In the genomic region with DNA sequence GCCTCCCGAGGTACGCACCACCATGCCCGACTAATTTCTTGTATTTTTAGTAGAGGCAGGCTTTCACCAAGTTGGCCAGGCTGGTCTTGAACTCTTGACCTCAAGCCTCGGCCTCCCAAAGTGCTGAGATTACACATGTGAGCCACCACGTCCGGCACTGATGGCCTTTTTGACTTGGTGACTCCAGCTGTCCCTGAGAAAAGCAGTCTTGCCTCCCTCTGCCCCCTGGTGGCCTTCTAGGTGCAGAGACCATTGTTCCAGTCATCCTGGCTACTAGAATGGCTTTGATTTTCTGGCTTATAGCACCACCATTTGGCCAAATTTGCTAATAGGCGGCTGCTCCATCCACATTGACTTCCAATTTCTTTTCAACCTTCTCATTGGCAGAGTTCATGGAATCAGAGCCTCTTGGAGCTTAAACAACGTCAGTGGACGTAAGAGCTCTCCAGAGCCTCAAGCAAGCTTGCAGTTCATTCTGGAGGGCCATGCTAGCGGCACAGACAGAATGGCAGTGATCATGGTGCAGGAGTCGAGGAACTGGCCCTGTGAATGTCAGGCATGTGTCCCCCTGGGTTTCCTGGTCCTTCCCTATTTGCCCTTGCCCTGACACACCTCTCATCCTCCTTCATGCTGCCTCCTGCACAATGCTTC, we compare ENCODE assay signal across 8 cellular contexts. TPM values are rescaled to one million over a fixed set of nuclear protein-coding genes. Genes with fewer than 3 reads are reported as not detected.
DNase-seq lines count a peak whose midpoint lies in the region; FAIRE-seq and TF ChIP-seq lines count a peak whose summit lies in the region.

No MANE protein-coding gene starts in this region.

- WGBS in endodermal cell (ENCODE audit: insufficient coverage in 1 of 2, insufficient read length in 1 of 2), 2 experiments: 25 to 40% methylated on average over 11 of the region's 11 CpGs

- H3K4me1 Mint-ChIP-seq in endodermal cell: peaks cover 31% of the 10 kb centered on the region
- peaks cover 43% of the 10 kb centered on the region for H3K4me1 Mint-ChIP-seq in mesothelial cell of epicardium

- peak; percentile 100 for TF ChIP-seq CTCF in endodermal cell (conservative IDR thresholded peaks at IDR 0.05)
- peak; percentile 96 for TF ChIP-seq CTCF in mesothelial cell of epicardium (IDR thresholded peaks at IDR 0.05; ENCODE audit: unreplicated experiment)

- no peaks in the 10 kb centered on the region for H3K27me3 ChIP-seq in NT2/D1 (ENCODE audit: insufficient read depth, insufficient read length)
- H3K27me3 ChIP-seq in endodermal cell (ENCODE audit: control insufficient read depth, insufficient read depth, low read length, poor library complexity, severe bottlenecking): no peaks in the 10 kb centered on the region

- no peaks in the 10 kb centered on the region for H3K9me3 Mint-ChIP-seq in endodermal cell
- no peaks in the 10 kb centered on the region for H3K9me3 Mint-ChIP-seq in mesothelial cell of epicardium

- H3K27me3 Mint-ChIP-seq in endodermal cell (ENCODE audit: insufficient read depth) (no peaks in the 10 kb centered on the region), mesothelial cell of epicardium (ENCODE audit: low read depth) (no peaks in the 10 kb centered on the region)

- H3K27ac Mint-ChIP-seq in endodermal cell (peak overlapping the region; percentile 85), mesothelial cell of epicardium (peak overlapping the region; percentile 90)

- H3K27ac ChIP-seq in endodermal cell (ENCODE audit: low read depth, low read length): no peak overlapping the region

- no peak overlapping the region for H3K9ac ChIP-seq in NT2/D1 (ENCODE audit: insufficient read length, low read depth)
- H3K9ac ChIP-seq in endodermal cell (ENCODE audit: extremely low read depth, low read length, poor library complexity, severe bottlenecking): no peak overlapping the region

- H3K4me3 ChIP-seq in NT2/D1 (ENCODE audit: insufficient read length, low read depth) (no peak overlapping the region), endodermal cell (ENCODE audit: low read length) (no peak overlapping the region)

- H3K9me3 ChIP-seq in NT2/D1 (ENCODE audit: insufficient read depth, low read length): no peaks in the 10 kb centered on the region
- no peaks in the 10 kb centered on the region for H3K9me3 ChIP-seq in endodermal cell (ENCODE audit: control insufficient read depth, low read length)

- FAIRE-seq in GM19239 (lab: Jason Lieb, UNC): peak; percentile 90

- H3K4me3 Mint-ChIP-seq in endodermal cell (no peak overlapping the region), mesothelial cell of epicardium (peak overlapping the region; percentile 33)

- H3K4me1 ChIP-seq in NT2/D1 (ENCODE audit: insufficient read depth, insufficient read length): peaks cover 10% of the 10 kb centered on the region
- peaks cover 1% of the 10 kb centered on the region for H3K4me1 ChIP-seq in endodermal cell (ENCODE audit: control insufficient read depth, insufficient read depth, low read length)

- H3K36me3 Mint-ChIP-seq in endodermal cell (ENCODE audit: low read depth) (no peaks in the 10 kb centered on the region), mesothelial cell of epicardium (no peaks in the 10 kb centered on the region)

- H3K36me3 ChIP-seq in NT2/D1 (ENCODE audit: insufficient read depth, insufficient read length, low read length): no peaks in the 10 kb centered on the region
- no peaks in the 10 kb centered on the region for H3K36me3 ChIP-seq in endodermal cell (ENCODE audit: control insufficient read depth, insufficient read depth, low read length)

- DNase-seq in AG08396 (ENCODE audit: low spot score): peak; percentile 83
- peak; percentile 78 for DNase-seq in GM19239 (ENCODE audit: insufficient read length, low spot score)
- DNase-seq in HuH-7.5 (ENCODE audit: low spot score): peak; percentile 75
- DNase-seq in NT2/D1 (ENCODE audit: low read depth, low spot score): peak; percentile 97
- peak; percentile 89 for DNase-seq in activated CD8-positive, alpha-beta memory T cell treated with anti-CD3 and anti-CD28 coated beads for 24 hours
- peak; percentile 99 for DNase-seq in endodermal cell
- DNase-seq in mesothelial cell of epicardium (ENCODE audit: low spot score in 2 of 2, unreplicated experiment in 2 of 2): peak; percentile 66 to 84
- peak; percentile 55 to 67 for DNase-seq in stimulated activated CD8-positive, alpha-beta memory T cell treated with anti-CD3 and anti-CD28 coated beads, Interleukin-2, amount 100 ng/mL, for 1 hour (ENCODE audit: low read depth in 2 of 2)

RNA-seq across cellular contexts. Expression of a gene that starts 25.4 kb away (rescaled TPM):
- total RNA-seq in endodermal cell (100 to 1,000 TPM; 596 to 655 TPM), mesothelial cell of epicardium (544 to 576 TPM (median 554 TPM) in 3 replicates)
- 388 TPM for polyA plus RNA-seq in endodermal cell (2013, experiment 1 of 2)
- polyA plus RNA-seq in endodermal cell (2013, experiment 2 of 2): 341 TPM

RNA-seq across cellular contexts. Expression of a gene that starts 32.0 kb away (rescaled TPM):
- total RNA-seq in endodermal cell (1,000 to 10,000 TPM in 1 of 2 donors, 100 to 1,000 TPM in 1; 858 to 1,019 TPM), mesothelial cell of epicardium (714 to 762 TPM (median 725 TPM) in 3 replicates)
- polyA plus RNA-seq in endodermal cell (2013, experiment 1 of 2): 283 TPM
- 352 TPM for polyA plus RNA-seq in endodermal cell (2013, experiment 2 of 2)
